In the genomic region with DNA sequence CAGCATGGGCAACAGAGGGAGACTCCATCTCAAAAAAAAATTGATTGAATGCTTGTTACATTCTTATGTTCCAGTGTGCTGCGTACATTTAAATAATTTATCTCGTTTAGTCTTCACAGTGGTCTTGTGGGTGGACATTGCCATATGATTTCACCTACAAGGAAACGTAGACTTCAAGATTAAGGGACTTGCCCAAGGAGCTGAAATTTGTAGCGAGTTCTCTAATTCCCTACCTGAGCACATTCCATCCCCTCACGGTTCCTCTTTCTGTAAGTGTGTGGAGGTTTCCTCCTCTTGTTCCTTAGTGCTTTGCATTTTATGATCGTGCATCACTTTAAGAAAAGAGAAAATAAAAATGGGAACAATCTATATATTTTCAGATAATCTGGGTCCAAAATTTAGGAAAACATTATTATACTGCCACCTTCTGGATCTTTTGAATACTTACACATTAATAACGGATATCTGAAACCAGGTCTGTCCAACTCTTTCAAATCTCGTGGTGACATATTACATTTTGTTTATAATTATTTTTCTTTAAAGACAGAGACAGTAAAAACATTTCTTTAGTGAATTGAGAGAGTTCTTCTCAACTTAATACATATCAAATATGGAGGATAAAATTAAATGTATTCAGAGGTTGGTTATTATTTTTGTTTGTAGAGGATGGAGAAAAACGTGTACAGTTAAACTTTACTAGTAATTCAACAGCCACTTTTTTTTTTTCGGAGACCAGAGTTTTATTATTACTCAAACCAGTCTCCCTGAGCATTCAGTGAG, we compare ENCODE assay signal across 8 cellular contexts.
A peak's percentile ranks its signal among the peaks of the same experiment; 100 is the strongest.
DNase-seq lines count a peak whose midpoint lies in the region; ATAC-seq and TF ChIP-seq lines count a peak whose summit lies in the region.

No MANE protein-coding gene starts in this region.

- no peaks in the 10 kb centered on the region for H3K79me2 ChIP-seq in Loucy (ENCODE audit: insufficient read depth, low read length)

- no peak overlapping the region for H3K27ac ChIP-seq in caudate nucleus (ENCODE audit: low read depth, low read length)

- H3K9ac ChIP-seq in Loucy (ENCODE audit: low read depth, low read length, poor library complexity, severe bottlenecking) = no peak overlapping the region

- TF ChIP-seq CTCF in Loucy (conservative IDR thresholded peaks at IDR 0.05; ENCODE audit: low read length) (peak; percentile 89), fibroblast of pulmonary artery (IDR thresholded peaks at IDR 0.05; ENCODE audit: low read length, missing control alignments) (peak; percentile 43)

- no peaks in the 10 kb centered on the region for H3F3A ChIP-seq in Loucy (ENCODE audit: low read depth)

- H3K4me3 ChIP-seq in Loucy (ENCODE audit: low read length, poor library complexity, severe bottlenecking) (no peak overlapping the region), fibroblast of pulmonary artery (replicated peaks; ENCODE audit: low read depth, low read length) (no peak overlapping the region), skeletal muscle cell (ENCODE audit: low read depth, low read length) (no peak overlapping the region)

- no peaks in the 10 kb centered on the region for H3K27me3 ChIP-seq in Loucy (ENCODE audit: insufficient read depth, low read length, poor library complexity, severe bottlenecking)

- no peaks in the 10 kb centered on the region for H3K9me3 ChIP-seq in Loucy (ENCODE audit: insufficient read depth, low read depth, low read length)

- no peaks in the 10 kb centered on the region for H4K20me1 ChIP-seq in Loucy (ENCODE audit: insufficient read depth, low read length, poor library complexity, severe bottlenecking)

- no peak overlapping the region for H2AFZ ChIP-seq in Loucy (ENCODE audit: low read length)

- no peaks in the 10 kb centered on the region for H3K9me2 ChIP-seq in Loucy (replicated peaks; ENCODE audit: low read depth, low read length)

- ATAC-seq in SK-N-SH treated with all-trans-retinoic acid at 6 μM for 48 hours (peak; percentile 61), HG02981 (IDR thresholded peaks at IDR 0.05; ENCODE audit: unreplicated experiment) (no peak)

- H3K36me3 ChIP-seq in Loucy (ENCODE audit: insufficient read depth, low read length) = no peaks in the 10 kb centered on the region

- H3K4me2 ChIP-seq in Loucy (ENCODE audit: low read depth, low read length, poor library complexity, severe bottlenecking) = no peak overlapping the region

- H3K4me1 ChIP-seq in Loucy (ENCODE audit: insufficient read depth, low read length, poor library complexity, severe bottlenecking) = no peaks in the 10 kb centered on the region

- peak; percentile 28 for DNase-seq in NCI-H1092 treated with DMSO at 0.1 percent for 48 hours (lab: John Stamatoyannopoulos, UW)
- no peak for DNase-seq in NCI-H1092 (lab: John Stamatoyannopoulos, UW)
- peak; percentile 60 for DNase-seq in fibroblast of pulmonary artery (ENCODE audit: low read depth)
- peak; percentile 1 for DNase-seq in skeletal muscle cell (ENCODE audit: low read depth)
- no peak for DNase-seq in caudate nucleus (lab: John Stamatoyannopoulos, UW)

TF ChIP-seq in SK-N-SH treated with all-trans-retinoic acid at 6 μM for 48 hours, 23 proteins besides CTCF, POLR2A, EP300 and RAD21:
- TF ChIP-seq CREB5 (CRISPR knock-in tag; IDR thresholded peaks at IDR 0.05; ENCODE audit: low read depth) = no peak
- TF ChIP-seq POU6F1 (CRISPR knock-in tag; IDR thresholded peaks at IDR 0.05; ENCODE audit: borderline replicate concordance, low read depth) = no peak
- TF ChIP-seq CSDC2 (CRISPR knock-in tag; IDR thresholded peaks at IDR 0.05) = no peak
- no peak for TF ChIP-seq BACH2 (CRISPR knock-in tag; IDR thresholded peaks at IDR 0.05; ENCODE audit: borderline replicate concordance)
- TF ChIP-seq OSR1 (CRISPR knock-in tag; IDR thresholded peaks at IDR 0.05) = no peak
- TF ChIP-seq ARNTL (CRISPR knock-in tag; IDR thresholded peaks at IDR 0.05; ENCODE audit: borderline replicate concordance, low read depth) = no peak
- no peak for TF ChIP-seq TOX (CRISPR knock-in tag; IDR thresholded peaks at IDR 0.05; ENCODE audit: borderline replicate concordance)

Comparison
In these comparisons a context has a peak if more than half of its experiments do, and no peak if none do; other contexts are left out.
1. DNase-seq: peak in NCI-H1092 treated with DMSO at 0.1 percent for 48 hours (single experiment), fibroblast of pulmonary artery (single experiment) and skeletal muscle cell (single experiment); none in NCI-H1092 (single experiment) and caudate nucleus (0 of 61).